ENCODE assay signal across 11 cellular contexts in the genomic region with DNA sequence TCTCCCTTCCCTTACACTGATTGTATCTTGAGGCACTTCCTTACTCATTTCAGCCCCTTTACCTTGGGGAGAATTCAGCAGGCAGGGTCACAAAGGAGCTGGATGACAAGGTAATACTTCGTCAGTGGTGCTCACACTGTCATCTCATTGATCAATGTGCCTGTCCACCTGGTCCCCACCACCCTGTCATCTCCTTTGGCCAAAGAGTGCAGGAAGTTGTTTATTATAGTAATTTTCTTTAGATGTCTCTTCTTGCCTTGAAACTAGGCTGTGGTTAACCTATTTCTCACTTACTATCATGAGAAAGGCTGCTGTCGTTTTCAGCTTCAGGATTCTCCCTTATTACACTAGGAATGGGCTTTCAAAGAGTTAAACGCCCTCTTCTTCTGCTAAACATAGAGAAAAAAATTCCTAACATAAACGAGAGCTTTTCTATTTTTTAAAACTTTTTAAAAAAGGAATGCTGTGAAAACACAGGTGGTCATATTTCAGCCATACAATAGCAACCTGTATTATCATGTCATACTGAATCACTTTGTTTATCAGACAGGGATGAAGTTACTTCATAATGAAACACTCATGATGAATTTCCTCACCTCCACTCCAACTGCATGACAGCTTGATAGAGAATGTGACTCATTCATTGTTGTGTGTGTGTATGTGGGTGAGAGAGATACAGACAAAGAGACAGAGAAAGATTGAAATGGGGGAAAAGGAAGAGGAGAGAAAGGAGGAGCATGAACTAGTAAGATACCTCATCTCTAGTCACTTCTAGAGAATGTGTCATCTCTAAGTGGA.
DNase-seq lines count a peak whose midpoint lies in the region; ATAC-seq lines count a peak whose summit lies in the region.
"Had no signal": no experiment of that assay in that cellular context is flagged by ENCODE, and none has a peak within 500 bp of the region (broad histone marks: within the 10 kb centered on the region; RNA-seq: fewer than 3 reads in every experiment).

No MANE protein-coding gene starts in this region.

- no peaks in the 10 kb centered on the region for H3K36me3 Mint-ChIP-seq in activated naive CD8-positive, alpha-beta T cell

- no peak overlapping the region for H2BK15ac ChIP-seq in mesenchymal stem cell (ENCODE audit: low read depth, poor library complexity, severe bottlenecking)

- no peak overlapping the region for H2BK5ac ChIP-seq in mesenchymal stem cell (ENCODE audit: low read depth, low read length, poor library complexity, severe bottlenecking)

- H3K23ac ChIP-seq in mesenchymal stem cell (ENCODE audit: low read length in 2 of 2), result no peak overlapping the region

- no peaks in the 10 kb centered on the region for H3K36me3 ChIP-seq in mesenchymal stem cell (ENCODE audit: control insufficient read depth in 1 of 2, insufficient read depth in 2 of 2, low read depth in 1 of 2, low read length in 2 of 2)
- H3K36me3 ChIP-seq: neural progenitor cell had no signal

- no peak overlapping the region for H4K91ac ChIP-seq in mesenchymal stem cell (ENCODE audit: low read length)

- H3K4me1 Mint-ChIP-seq in activated naive CD8-positive, alpha-beta T cell (ENCODE audit: low read depth), result peaks cover 7% of the 10 kb centered on the region

- no peaks in the 10 kb centered on the region for H3K9me3 ChIP-seq in mesenchymal stem cell (ENCODE audit: control insufficient read depth, low read length)

- no peaks in the 10 kb centered on the region for H3K27me3 Mint-ChIP-seq in activated naive CD8-positive, alpha-beta T cell

- no peak overlapping the region for H3K4me3 ChIP-seq in mesenchymal stem cell (ENCODE audit: insufficient read depth in 1 of 2, low read depth in 1 of 2, low read length in 2 of 2)
- H3K4me3 ChIP-seq: neural progenitor cell had no signal

- DNase-seq in DMS53 treated with DMSO at 0.1 percent for 48 hours (lab: John Stamatoyannopoulos, UW; ENCODE audit: unreplicated experiment), result peak; percentile 79
- DNase-seq in mesenchymal stem cell, result peak; percentile 53
- no peak for DNase-seq in islet precursor cell
- no peak for DNase-seq in SHP77 (lab: John Stamatoyannopoulos, UW)
- DNase-seq: hippocampal formation, NCI-H345 had no signal

- H2AFZ ChIP-seq in mesenchymal stem cell (ENCODE audit: low read depth, low read length), result no peak overlapping the region
- H2AFZ ChIP-seq: neural progenitor cell had no signal

- no peak overlapping the region for H3K4ac ChIP-seq in mesenchymal stem cell (ENCODE audit: low read depth in 1 of 2, low read length in 2 of 2)

- no peaks in the 10 kb centered on the region for H3K9me3 Mint-ChIP-seq in activated naive CD8-positive, alpha-beta T cell (ENCODE audit: low read depth)
- H3K9me3 Mint-ChIP-seq: neural progenitor cell had no signal

- no peaks in the 10 kb centered on the region for H3K27me3 ChIP-seq in mesenchymal stem cell (ENCODE audit: control insufficient read depth in 1 of 2, insufficient read depth in 1 of 2, low read length in 2 of 2)
- H3K27me3 ChIP-seq: neural progenitor cell had no signal

- H3K9ac ChIP-seq in mesenchymal stem cell (ENCODE audit: low read length), result peak overlapping the region; percentile 32
- H3K9ac ChIP-seq: neural progenitor cell had no signal

- no peak overlapping the region for H3K27ac ChIP-seq in mesenchymal stem cell (ENCODE audit: low read length, poor library complexity, severe bottlenecking)
- H3K27ac ChIP-seq: neural progenitor cell had no signal

- H3K4me2 ChIP-seq in mesenchymal stem cell (ENCODE audit: low read length, poor library complexity, severe bottlenecking), result no peak overlapping the region
- H3K4me2 ChIP-seq: neural progenitor cell had no signal

- WGBS in mesenchymal stem cell, result 65% methylated on average over 3 of the region's 4 CpGs

- no peak overlapping the region for H3K14ac ChIP-seq in mesenchymal stem cell (ENCODE audit: low read length in 2 of 2)

- peak; percentile 69 for ATAC-seq in HG02870 (IDR thresholded peaks at IDR 0.05; ENCODE audit: unreplicated experiment)
- ATAC-seq in GM21529 (IDR thresholded peaks at IDR 0.05; ENCODE audit: unreplicated experiment), result no peak
- ATAC-seq in HG03354 (IDR thresholded peaks at IDR 0.05; ENCODE audit: poor library complexity, severe bottlenecking, unreplicated experiment), result no peak

- H3K79me1 ChIP-seq in mesenchymal stem cell (replicated peaks; ENCODE audit: low read length, poor library complexity, severe bottlenecking), result no peaks in the 10 kb centered on the region

- no peak overlapping the region for H4K8ac ChIP-seq in mesenchymal stem cell (ENCODE audit: low read length)

- no peak overlapping the region for H2BK12ac ChIP-seq in mesenchymal stem cell (ENCODE audit: low read length in 2 of 2)

- H2AK5ac ChIP-seq in mesenchymal stem cell (ENCODE audit: low read length, severe bottlenecking), result no peak overlapping the region

- H3K27ac Mint-ChIP-seq in activated naive CD8-positive, alpha-beta T cell, result peak overlapping the region; percentile 83
- H3K27ac Mint-ChIP-seq: neural progenitor cell had no signal

- H3K18ac ChIP-seq in mesenchymal stem cell (ENCODE audit: low read depth in 1 of 2, low read length in 2 of 2), result no peak overlapping the region

- peaks cover 4% of the 10 kb centered on the region for H3K4me1 ChIP-seq in mesenchymal stem cell (ENCODE audit: control insufficient read depth, insufficient read depth, low read depth, low read length)
- H3K4me1 ChIP-seq: neural progenitor cell had no signal

- no peak overlapping the region for H3K4me3 Mint-ChIP-seq in activated naive CD8-positive, alpha-beta T cell
- H3K4me3 Mint-ChIP-seq: neural progenitor cell had no signal

- H2BK120ac ChIP-seq in mesenchymal stem cell (ENCODE audit: low read depth, low read length), result no peak overlapping the region

Comparison
In these comparisons a context has a peak if more than half of its experiments do, and no peak if none do; other contexts are left out.
1. DNase-seq: peak in DMS53 treated with DMSO at 0.1 percent for 48 hours (single experiment) and mesenchymal stem cell (single experiment); none in islet precursor cell (single experiment) and SHP77 (0 of 2).